ENCODE assay signal across 29 cellular contexts in genomic region chr3:13788522-13789424, GRCh38.
DNase-seq lines count a peak whose midpoint lies in the region; ATAC-seq, FAIRE-seq and TF ChIP-seq lines count a peak whose summit lies in the region.
"Had no signal": no experiment of that assay in that cellular context is flagged by ENCODE, and none has a peak within 500 bp of the region (broad histone marks: within the 10 kb centered on the region; RNA-seq: fewer than 3 reads in every experiment).

No MANE protein-coding gene starts in this region.

- H3K27me3 Mint-ChIP-seq in T-helper 17 cell = peaks cover 71% of the 10 kb centered on the region
- no peaks in the 10 kb centered on the region for H3K27me3 Mint-ChIP-seq in activated CD4-positive, alpha-beta T cell treated with anti-CD3 and anti-CD28 coated beads, Interleukin-2, amount 10 ng/mL, durations not matched to agents 24 days and 14 days

- H3K27ac ChIP-seq in HEK293 (ENCODE audit: extremely low read depth, low read depth, low read length) (no peak overlapping the region), pancreas (no peak overlapping the region)
- H3K27ac ChIP-seq: adrenal gland, BLaER1, gastroesophageal sphincter, hepatocyte, Peyer's patch, stomach, transverse colon had no signal

- no peaks in the 10 kb centered on the region for H3K9me3 ChIP-seq in HEK293 (ENCODE audit: control insufficient read depth, insufficient read depth, low read depth, low read length)
- H3K9me3 ChIP-seq in T-helper 17 cell (ENCODE audit: control insufficient read depth, low read length, poor library complexity, severe bottlenecking) = no peaks in the 10 kb centered on the region
- H3K9me3 ChIP-seq in pancreas = no peaks in the 10 kb centered on the region
- H3K9me3 ChIP-seq: adrenal gland, BLaER1, gastroesophageal sphincter, Peyer's patch, stomach, transverse colon had no signal

- CTCF ChIA-PET in HEK293 (lab: Yijun Ruan, JAX) = interaction anchor here (1.4 kb wide), 1 partner anchor 97 kb away, joined by 4 read pairs; no protein-coding TSS in a partner anchor

- POLR2A ChIA-PET in HEK293 (lab: Yijun Ruan, JAX) = no interaction called here

- no peak for TF ChIP-seq CTCF in HEK293 (tag by site-specific recombination; IDR thresholded peaks at IDR 0.05)
- TF ChIP-seq CTCF in pancreas (IDR thresholded peaks at IDR 0.05) = no peak

- peaks cover 3% of the 10 kb centered on the region for H3K36me3 Mint-ChIP-seq in T-helper 17 cell (ENCODE audit: low read depth)
- H3K36me3 Mint-ChIP-seq in activated CD4-positive, alpha-beta T cell treated with anti-CD3 and anti-CD28 coated beads, Interleukin-2, amount 10 ng/mL, durations not matched to agents 24 days and 14 days (ENCODE audit: low read depth) = no peaks in the 10 kb centered on the region

- ATAC-seq in T-helper 17 cell (no peak), pancreas (no peak)
- ATAC-seq: activated T-cell treated with anti-CD3 and anti-CD28 coated beads, Interleukin-2, amount 50 U/mL, for 72 hours; gastroesophageal sphincter; left lobe of liver had no signal

- no peaks in the 10 kb centered on the region for H3K4me1 ChIP-seq in HEK293 (ENCODE audit: control insufficient read depth, insufficient read depth, low read length)
- no peaks in the 10 kb centered on the region for H3K4me1 ChIP-seq in pancreas
- H3K4me1 ChIP-seq: adrenal gland, gastroesophageal sphincter, Peyer's patch, stomach, transverse colon had no signal

- 66 to 68% methylated on average over 9 of the region's 9 CpGs for WGBS in pancreas, 2 donors

- H3K4me3 Mint-ChIP-seq in T-helper 17 cell = peak overlapping the region; percentile 28
- H3K4me3 Mint-ChIP-seq in activated CD4-positive, alpha-beta T cell treated with anti-CD3 and anti-CD28 coated beads, Interleukin-2, amount 10 ng/mL, durations not matched to agents 24 days and 14 days = no peak overlapping the region
- H3K4me3 Mint-ChIP-seq: activated T-cell treated with anti-CD3 and anti-CD28 coated beads, Interleukin-2, amount 50 U/mL, for 72 hours had no signal

- H3K9me3 Mint-ChIP-seq in activated CD4-positive, alpha-beta T cell treated with anti-CD3 and anti-CD28 coated beads, Interleukin-2, amount 10 ng/mL, durations not matched to agents 24 days and 14 days = no peaks in the 10 kb centered on the region
- H3K9me3 Mint-ChIP-seq: activated T-cell treated with anti-CD3 and anti-CD28 coated beads, Interleukin-2, amount 50 U/mL, for 72 hours had no signal

- H3K4me3 ChIP-seq in HEK293 (ENCODE audit: low read depth, low read length) = no peak overlapping the region
- H3K4me3 ChIP-seq in pancreas = no peak overlapping the region
- H3K4me3 ChIP-seq: adrenal gland, BLaER1, gastroesophageal sphincter, hepatocyte, Peyer's patch, smooth muscle cell, stomach, transverse colon had no signal

- H3K27ac Mint-ChIP-seq in T-helper 17 cell = no peak overlapping the region
- no peak overlapping the region for H3K27ac Mint-ChIP-seq in activated CD4-positive, alpha-beta T cell treated with anti-CD3 and anti-CD28 coated beads, Interleukin-2, amount 10 ng/mL, durations not matched to agents 24 days and 14 days
- H3K27ac Mint-ChIP-seq: activated T-cell treated with anti-CD3 and anti-CD28 coated beads, Interleukin-2, amount 50 U/mL, for 72 hours had no signal

- H3K27me3 ChIP-seq in pancreas = no peaks in the 10 kb centered on the region
- H3K27me3 ChIP-seq: BLaER1, Peyer's patch had no signal

- no peak for FAIRE-seq in pancreas (lab: Jason Lieb, UNC)

- intact Hi-C loops in posterior vena cava (cut with DNase I) = no loop called here
- intact Hi-C loops in activated CD4-positive, alpha-beta T cell treated with anti-CD3 and anti-CD28 coated beads, Interleukin-2, amount 10 ng/mL, durations not matched to agents 24 days and 14 days (cut with micrococcal nuclease) = no loop called here
- intact Hi-C loops in pancreas (cut with DNase I) = no loop called here

- no peak for DNase-seq in T-helper 17 cell
- DNase-seq in inferior parietal cortex (ENCODE audit: extremely low spot score) = peak; percentile 68
- peak; percentile 44 for DNase-seq in posterior vena cava (ENCODE audit: low spot score)
- DNase-seq in activated CD4-positive, alpha-beta T cell treated with anti-CD3 and anti-CD28 coated beads, Interleukin-2, amount 10 ng/mL, durations not matched to agents 24 days and 14 days = no peak
- DNase-seq in NCI-H2196 treated with DMSO at 0.1 percent for 48 hours (lab: John Stamatoyannopoulos, UW; ENCODE audit: unreplicated experiment) = no peak
- DNase-seq in pancreas = no peak
- DNase-seq: activated CD4-positive, alpha-beta T cell treated with anti-CD3 and anti-CD28 coated beads, Interleukin-2, amount 50 U/mL, for 4 hours; activated CD4-positive, CD25-positive, alpha-beta regulatory T cell; activated naive CD4-positive, alpha-beta T cell treated with Interleukin-2 at 50 U/mL for 16 hours; activated T-cell treated with anti-CD3 and anti-CD28 coated beads, Interleukin-2, amount 50 U/mL, for 72 hours; adrenal gland; cortex of kidney; GDM1; Karpas-422; mesenchymal stem cell; MV-4-11; NCI-H146; NCI-H526 treated with DMSO at 0.1 percent for 48 hours; SIG-M5; stimulated activated CD4-positive, alpha-beta T cell treated with anti-CD3 and anti-CD28 coated beads, Interleukin-2, amount 100 ng/mL, for 24 hours; stomach; transverse colon had no signal

- H3K36me3 ChIP-seq in HEK293 (ENCODE audit: control insufficient read depth in 2 of 2, insufficient read depth in 1 of 2, low read length in 2 of 2) (no peaks in the 10 kb centered on the region), pancreas (no peaks in the 10 kb centered on the region)
- H3K36me3 ChIP-seq: adrenal gland, BLaER1, gastroesophageal sphincter, Peyer's patch, stomach, transverse colon had no signal

- peaks cover 7% of the 10 kb centered on the region for H3K4me1 Mint-ChIP-seq in T-helper 17 cell
- H3K4me1 Mint-ChIP-seq in activated CD4-positive, alpha-beta T cell treated with anti-CD3 and anti-CD28 coated beads, Interleukin-2, amount 10 ng/mL, durations not matched to agents 24 days and 14 days = no peaks in the 10 kb centered on the region

TF ChIP-seq in HEK293, 187 proteins besides CTCF, POLR2A, EP300 and RAD21:
- TF ChIP-seq TSHZ1 (tag by site-specific recombination; IDR thresholded peaks at IDR 0.05; ENCODE audit: borderline replicate concordance) (no peak), ZBTB17 (tag by site-specific recombination; IDR thresholded peaks at IDR 0.05) (0 out of 2 replicates have a peak, but pooled peaks have one; percentile 23)

Comparison
In these comparisons a context has a peak if more than half of its experiments do, and no peak if none do; other contexts are left out.
1. DNase-seq: peak in inferior parietal cortex (single experiment) and posterior vena cava (single experiment); none in T-helper 17 cell (0 of 3), activated CD4-positive, alpha-beta T cell treated with anti-CD3 and anti-CD28 coated beads, Interleukin-2, amount 10 ng/mL, durations not matched to agents 24 days and 14 days (single experiment), NCI-H2196 treated with DMSO at 0.1 percent for 48 hours (single experiment) and pancreas (0 of 6).